ENCODE assay signal across 13 cellular contexts in genomic region chr9:130213898-130214761, GRCh38. TPM values are rescaled to one million over a fixed set of nuclear protein-coding genes. Genes with fewer than 3 reads are reported as not detected.
DNase-seq lines count a peak whose midpoint lies in the region; ATAC-seq and TF ChIP-seq lines count a peak whose summit lies in the region.
"Had no signal": no experiment of that assay in that cellular context is flagged by ENCODE, and none has a peak within 500 bp of the region (broad histone marks: within the 10 kb centered on the region; RNA-seq: fewer than 3 reads in every experiment).

No MANE protein-coding gene starts in this region.

- TF ChIP-seq CTCF in hepatocyte (IDR thresholded peaks at IDR 0.05; ENCODE audit: poor library complexity): no peak

- H3K79me2 ChIP-seq in hepatocyte: no peaks in the 10 kb centered on the region

- no peaks in the 10 kb centered on the region for H3K9me3 Mint-ChIP-seq in stimulated activated naive B cell treated with anti-CD40 and anti-IgM and Interleukin-4, amounts not matched to agents 10 μg/mL and 1 μg/mL and 100 μg/mL, for 72 hours
- H3K9me3 Mint-ChIP-seq: natural killer cell treated with Interleukin-12 subunit alpha and Interleukin-12 subunit beta and Interleukin-15 and Interleukin-18, amount 100 ng/mL, for 72 hours had no signal

- H3K27me3 Mint-ChIP-seq in stimulated activated naive B cell treated with anti-CD40 and anti-IgM and Interleukin-4, amounts not matched to agents 10 μg/mL and 1 μg/mL and 100 μg/mL, for 72 hours: peaks cover 11 to 47% of the 10 kb centered on the region in 2 donors
- H3K27me3 Mint-ChIP-seq: natural killer cell treated with Interleukin-12 subunit alpha and Interleukin-12 subunit beta and Interleukin-15 and Interleukin-18, amount 100 ng/mL, for 72 hours had no signal

- H2AFZ ChIP-seq in hepatocyte: no peak overlapping the region

- H3K36me3 ChIP-seq in hepatocyte (replicated peaks; ENCODE audit: insufficient read depth, low read depth): no peaks in the 10 kb centered on the region
- peaks cover 6 to 12% of the 10 kb centered on the region in 2 donors for H3K36me3 ChIP-seq in stomach smooth muscle (ENCODE audit: control insufficient read depth in 2 of 2, insufficient read depth in 2 of 2, low read length in 2 of 2)

- DNase-seq in DMS 273 (lab: John Stamatoyannopoulos, UW; ENCODE audit: unreplicated experiment) (peak; percentile 77), DMS 273 treated with DMSO at 0.1 percent for 48 hours (lab: John Stamatoyannopoulos, UW) (no peak), hepatocyte (ENCODE audit: low spot score) (peak; percentile 54), caudate nucleus (lab: John Stamatoyannopoulos, UW) (no peak)
- DNase-seq in stimulated activated naive B cell treated with anti-CD40 and anti-IgM and Interleukin-4, amounts not matched to agents 10 μg/mL and 1 μg/mL and 100 μg/mL, for 72 hours: no peak
- DNase-seq: NCI-H1092; stimulated activated CD4-positive, alpha-beta T cell treated with anti-CD3 and anti-CD28 coated beads, Interleukin-15, amount 100 ng/mL, for 24 hours had no signal

- no peak overlapping the region for H3K27ac Mint-ChIP-seq in stimulated activated naive B cell treated with anti-CD40 and anti-IgM and Interleukin-4, amounts not matched to agents 10 μg/mL and 1 μg/mL and 100 μg/mL, for 72 hours

- peaks cover 2 to 5% of the 10 kb centered on the region in 2 donors for H3K4me1 Mint-ChIP-seq in stimulated activated naive B cell treated with anti-CD40 and anti-IgM and Interleukin-4, amounts not matched to agents 10 μg/mL and 1 μg/mL and 100 μg/mL, for 72 hours

- H3K4me3 ChIP-seq in hepatocyte (no peak overlapping the region), stomach smooth muscle (ENCODE audit: low read length in 2 of 2) (no peak overlapping the region)

- H3K4me3 Mint-ChIP-seq in stimulated activated naive B cell treated with anti-CD40 and anti-IgM and Interleukin-4, amounts not matched to agents 10 μg/mL and 1 μg/mL and 100 μg/mL, for 72 hours: no peak overlapping the region
- H3K4me3 Mint-ChIP-seq: natural killer cell treated with Interleukin-12 subunit alpha and Interleukin-12 subunit beta and Interleukin-15 and Interleukin-18, amount 100 ng/mL, for 72 hours had no signal

- peaks cover 0 to 3% of the 10 kb centered on the region in 2 donors for H3K36me3 Mint-ChIP-seq in stimulated activated naive B cell treated with anti-CD40 and anti-IgM and Interleukin-4, amounts not matched to agents 10 μg/mL and 1 μg/mL and 100 μg/mL, for 72 hours
- H3K36me3 Mint-ChIP-seq: natural killer cell treated with Interleukin-12 subunit alpha and Interleukin-12 subunit beta and Interleukin-15 and Interleukin-18, amount 100 ng/mL, for 72 hours had no signal

- peak overlapping the region; percentile 1 for H3K27ac ChIP-seq in hepatocyte
- H3K27ac ChIP-seq in stomach smooth muscle (ENCODE audit: low read length): peak overlapping the region; percentile 81
- H3K27ac ChIP-seq in caudate nucleus (ENCODE audit: low read depth, low read length): no peak overlapping the region
- H3K27ac ChIP-seq: 22Rv1 had no signal

- H3K9me3 ChIP-seq in hepatocyte (ENCODE audit: low read depth): no peaks in the 10 kb centered on the region
- no peaks in the 10 kb centered on the region for H3K9me3 ChIP-seq in stomach smooth muscle (ENCODE audit: control insufficient read depth in 2 of 2, low read length in 2 of 2)

- no peaks in the 10 kb centered on the region for H3K27me3 ChIP-seq in hepatocyte
- no peaks in the 10 kb centered on the region for H3K27me3 ChIP-seq in stomach smooth muscle (ENCODE audit: control insufficient read depth in 1 of 2, insufficient read depth in 2 of 2, low read length in 2 of 2)

- H4K20me1 ChIP-seq in hepatocyte (ENCODE audit: insufficient read depth, poor library complexity, severe bottlenecking): no peaks in the 10 kb centered on the region

- H3K9me2 ChIP-seq in hepatocyte (replicated peaks; ENCODE audit: insufficient read depth): no peaks in the 10 kb centered on the region

- H3K4me1 ChIP-seq in hepatocyte (ENCODE audit: insufficient read depth) (peaks cover 9% of the 10 kb centered on the region), stomach smooth muscle (ENCODE audit: control insufficient read depth, insufficient read depth, low read length) (peaks cover 69% of the 10 kb centered on the region)

- H3K4me2 ChIP-seq in hepatocyte: no peak overlapping the region

- H3K9ac ChIP-seq in stomach smooth muscle (ENCODE audit: low read length in 2 of 2): peak overlapping the region in 1 of 2 donors; percentile 13

- WGBS in hepatocyte (ENCODE audit: low lambda C conversion rate, missing lambda C conversion rate): 68% methylated on average over 19 of the region's 19 CpGs

- ATAC-seq in SK-N-SH treated with all-trans-retinoic acid at 6 μM for 48 hours: peak; percentile 34; the same call in 2 of the 3 replicates
- no peak for ATAC-seq in HG03520 (IDR thresholded peaks at IDR 0.05; ENCODE audit: unreplicated experiment)
- ATAC-seq in stimulated activated naive B cell treated with anti-CD40 and anti-IgM and Interleukin-4, amounts not matched to agents 10 μg/mL and 1 μg/mL and 100 μg/mL, for 72 hours (replicated peaks): no peak
- ATAC-seq: natural killer cell treated with Interleukin-12 subunit alpha and Interleukin-12 subunit beta and Interleukin-15 and Interleukin-18, amount 100 ng/mL, for 72 hours had no signal

TF ChIP-seq in SK-N-SH treated with all-trans-retinoic acid at 6 μM for 48 hours, 23 proteins besides CTCF, POLR2A, EP300 and RAD21 (continues in another document):
- no peak for TF ChIP-seq ZNF70 (CRISPR knock-in tag; IDR thresholded peaks at IDR 0.05)
- no peak for TF ChIP-seq ZFP3 (CRISPR knock-in tag; IDR thresholded peaks at IDR 0.05)
- no peak for TF ChIP-seq TCF4 (CRISPR knock-in tag; IDR thresholded peaks at IDR 0.05; ENCODE audit: borderline replicate concordance)
- no peak for TF ChIP-seq PPARA (CRISPR knock-in tag; IDR thresholded peaks at IDR 0.05; ENCODE audit: borderline replicate concordance)
- no peak for TF ChIP-seq CREB5 (CRISPR knock-in tag; IDR thresholded peaks at IDR 0.05; ENCODE audit: low read depth)
- no peak for TF ChIP-seq POU6F1 (CRISPR knock-in tag; IDR thresholded peaks at IDR 0.05; ENCODE audit: borderline replicate concordance, low read depth)
- no peak for TF ChIP-seq CSRNP3 (CRISPR knock-in tag; IDR thresholded peaks at IDR 0.05)
- TF ChIP-seq ZNF565 (CRISPR knock-in tag; conservative IDR thresholded peaks at IDR 0.05; ENCODE audit: low read depth): no peak
- TF ChIP-seq BACH2 (CRISPR knock-in tag; IDR thresholded peaks at IDR 0.05; ENCODE audit: borderline replicate concordance): no peak
- TF ChIP-seq ESRRG (CRISPR knock-in tag; IDR thresholded peaks at IDR 0.05): no peak

RNA-seq across cellular contexts. Expression of gene NCS1, which starts 41.9 kb away (rescaled TPM):
- 16.8 and 16.9 TPM in 2 replicates for total RNA-seq in hepatocyte
- 20.9 and 25.3 TPM in 2 replicates for polyA plus RNA-seq in hepatocyte
- total RNA-seq: OCI-LY7 had no signal

RNA-seq across cellular contexts. Expression of gene HMCN2, which starts 51.4 kb away (rescaled TPM):
- 0.20 and 0.50 TPM in 2 replicates for total RNA-seq in hepatocyte
- polyA plus RNA-seq in hepatocyte: 0.54 and 2.7 TPM in 2 replicates
- total RNA-seq: natural killer cell treated with Interleukin-12 subunit alpha and Interleukin-12 subunit beta and Interleukin-15 and Interleukin-18, amount 100 ng/mL, for 72 hours; OCI-LY7 had no signal

Comparison
In these comparisons a context has a peak if more than half of its experiments do, and no peak if none do; other contexts are left out.
1. DNase-seq: peak in DMS 273 (single experiment) and hepatocyte (single experiment); none in DMS 273 treated with DMSO at 0.1 percent for 48 hours (single experiment), caudate nucleus (0 of 61) and stimulated activated naive B cell treated with anti-CD40 and anti-IgM and Interleukin-4, amounts not matched to agents 10 μg/mL and 1 μg/mL and 100 μg/mL, for 72 hours (single experiment).